Comparison of ENCODE assay signal across 33 cellular contexts in genomic region chr6:51339108-51339507, GRCh38.
"Had no signal": no experiment of that assay in that cellular context is flagged by ENCODE, and none has a peak within 500 bp of the region (broad histone marks: within the 10 kb centered on the region; RNA-seq: fewer than 3 reads in every experiment).

No MANE protein-coding gene starts in this region.

- H3K27me3 Mint-ChIP-seq: activated CD4-positive, alpha-beta memory T cell treated with anti-CD3 and anti-CD28 coated beads for 36 hours; activated CD4-positive, alpha-beta T cell treated with anti-CD3 and anti-CD28 coated beads for 36 hours; activated CD4-positive, alpha-beta T cell treated with anti-CD3 and anti-CD28 coated beads, Interleukin-2, amount 10 ng/mL, durations not matched to agents 24 days and 14 days; activated CD8-positive, alpha-beta memory T cell treated with anti-CD3 and anti-CD28 coated beads, Interleukin-2, amount 10 ng/mL, durations not matched to agents 7 days and 5 days; activated naive CD8-positive, alpha-beta T cell treated with anti-CD3 and anti-CD28 coated beads, Interleukin-2, amount 10 ng/mL, durations not matched to agents 7 days and 5 days; brain; T-helper 17 cell had no signal

- H3K27ac ChIP-seq: ascending aorta, breast epithelium, cardiac muscle cell, colonic mucosa, esophagus muscularis mucosa, foreskin keratinocyte, gastrocnemius medialis, heart right ventricle, WERI-Rb-1 had no signal

- DNase-seq: activated CD4-positive, alpha-beta memory T cell treated with anti-CD3 and anti-CD28 coated beads for 36 hours; activated CD4-positive, alpha-beta T cell treated with anti-CD3 and anti-CD28 coated beads for 36 hours; activated CD4-positive, alpha-beta T cell treated with anti-CD3 and anti-CD28 coated beads, Interleukin-2, amount 10 ng/mL, durations not matched to agents 24 days and 14 days; activated CD4-positive, CD25-positive, alpha-beta regulatory T cell; activated CD4-positive, CD25-positive, alpha-beta regulatory T cell treated with anti-CD3 and anti-CD28 coated beads, Interleukin-2, amount 50 U/mL, for 72 hours; activated CD8-positive, alpha-beta memory T cell treated with anti-CD3 and anti-CD28 coated beads, Interleukin-2, amount 10 ng/mL, durations not matched to agents 7 days and 5 days; activated CD8-positive, alpha-beta memory T cell treated with anti-CD3 and anti-CD28 coated beads, Interleukin-2, amount 50 U/mL, for 4 hours; activated CD8-positive, alpha-beta T cell treated with anti-CD3 and anti-CD28 coated beads, Interleukin-2, amount 10 ng/mL, durations not matched to agents 7 days and 5 days; activated effector memory CD4-positive, alpha-beta T cell treated with anti-CD3 and anti-CD28 coated beads, Interleukin-2, amount 50 U/mL, for 16 hours; activated naive CD4-positive, alpha-beta T cell treated with anti-CD3 and anti-CD28 coated beads for 36 hours; activated naive CD8-positive, alpha-beta T cell treated with anti-CD3 and anti-CD28 coated beads, Interleukin-2, amount 10 ng/mL, durations not matched to agents 7 days and 5 days; activated T-cell treated with anti-CD3 and anti-CD28 coated beads, Interleukin-2, amount 50 U/mL, for 1 hour; activated T-cell treated with anti-CD3 and anti-CD28 coated beads, Interleukin-2, amount 50 U/mL, for 48 hours; central memory CD4-positive, alpha-beta T cell; cerebellar nuclear complex; colonic mucosa; effector CD8-positive, alpha-beta T cell; gastrocnemius medialis; heart right ventricle; T-helper 1 cell; T-helper 17 cell; T1000 had no signal

- H3K9me3 ChIP-seq: ascending aorta, breast epithelium, colonic mucosa, esophagus muscularis mucosa, gastrocnemius medialis, heart right ventricle had no signal

- H3K27ac Mint-ChIP-seq: activated CD4-positive, alpha-beta memory T cell treated with anti-CD3 and anti-CD28 coated beads for 36 hours; activated CD4-positive, alpha-beta T cell treated with anti-CD3 and anti-CD28 coated beads for 36 hours; activated CD4-positive, alpha-beta T cell treated with anti-CD3 and anti-CD28 coated beads, Interleukin-2, amount 10 ng/mL, durations not matched to agents 24 days and 14 days; activated CD8-positive, alpha-beta memory T cell treated with anti-CD3 and anti-CD28 coated beads, Interleukin-2, amount 10 ng/mL, durations not matched to agents 7 days and 5 days; activated CD8-positive, alpha-beta T cell treated with anti-CD3 and anti-CD28 coated beads, Interleukin-2, amount 10 ng/mL, durations not matched to agents 7 days and 5 days; activated naive CD4-positive, alpha-beta T cell treated with anti-CD3 and anti-CD28 coated beads for 36 hours; activated naive CD4-positive, alpha-beta T cell treated with anti-CD3 and anti-CD28 coated beads, Interleukin-2, amount 50 U/mL, for 24 hours; activated naive CD8-positive, alpha-beta T cell treated with anti-CD3 and anti-CD28 coated beads, Interleukin-2, amount 10 ng/mL, durations not matched to agents 7 days and 5 days; activated T-helper 1 cell treated with anti-CD3 and anti-CD28 coated beads, Interleukin-12 subunit alpha, Interleukin-12 subunit beta, Interleukin-2, Interleukin-4 antibody, amounts not matched to agents 30 ng/mL and 10 ng/mL and 1 ng/mL, durations not matched to agents 14 hours and 24 hours and 36 hours; activated T-helper 2 cell treated with anti-CD3 and anti-CD28 coated beads, Interferon-gamma antibody, Interleukin-2, Interleukin-4, amounts not matched to agents 10 μg/mL and 5 μg/mL and 100 μg/mL, durations not matched to agents 14 hours and 24 hours and 36 hours; brain; T-helper 17 cell; T-helper 2 cell treated with Interferon-gamma antibody and Interleukin-4, amounts not matched to agents 5 μg/mL and 100 μg/mL, for 36 hours had no signal

- H3K4me3 ChIP-seq: ascending aorta, breast epithelium, cardiac muscle cell, colonic mucosa, esophagus muscularis mucosa, gastrocnemius medialis, heart right ventricle had no signal

- H3K9me3 Mint-ChIP-seq: activated CD4-positive, alpha-beta T cell treated with anti-CD3 and anti-CD28 coated beads, Interleukin-2, amount 10 ng/mL, durations not matched to agents 24 days and 14 days; activated naive CD4-positive, alpha-beta T cell treated with anti-CD3 and anti-CD28 coated beads, Interleukin-2, amount 50 U/mL, for 24 hours; activated T-helper 1 cell treated with anti-CD3 and anti-CD28 coated beads, Interleukin-12 subunit alpha, Interleukin-12 subunit beta, Interleukin-2, Interleukin-4 antibody, amounts not matched to agents 30 ng/mL and 10 ng/mL and 1 ng/mL, durations not matched to agents 14 hours and 24 hours and 36 hours; activated T-helper 2 cell treated with anti-CD3 and anti-CD28 coated beads, Interferon-gamma antibody, Interleukin-2, Interleukin-4, amounts not matched to agents 10 μg/mL and 5 μg/mL and 100 μg/mL, durations not matched to agents 14 hours and 24 hours and 36 hours had no signal

- H3K27me3 ChIP-seq: ascending aorta, breast epithelium, cardiac muscle cell, colonic mucosa, esophagus muscularis mucosa, foreskin keratinocyte, gastrocnemius medialis, heart right ventricle had no signal

- H3K36me3 ChIP-seq: ascending aorta, breast epithelium, cardiac muscle cell, colonic mucosa, esophagus muscularis mucosa, gastrocnemius medialis, heart right ventricle, WERI-Rb-1 had no signal

- H3K4me1 ChIP-seq: ascending aorta, breast epithelium, colonic mucosa, esophagus muscularis mucosa, foreskin keratinocyte, gastrocnemius medialis, heart right ventricle had no signal

- H3K4me1 Mint-ChIP-seq: activated CD4-positive, alpha-beta T cell treated with anti-CD3 and anti-CD28 coated beads for 36 hours; activated CD4-positive, alpha-beta T cell treated with anti-CD3 and anti-CD28 coated beads, Interleukin-2, amount 10 ng/mL, durations not matched to agents 24 days and 14 days; activated CD8-positive, alpha-beta memory T cell treated with anti-CD3 and anti-CD28 coated beads, Interleukin-2, amount 10 ng/mL, durations not matched to agents 7 days and 5 days; activated naive CD4-positive, alpha-beta T cell treated with anti-CD3 and anti-CD28 coated beads, Interleukin-2, amount 50 U/mL, for 24 hours; activated naive CD8-positive, alpha-beta T cell treated with anti-CD3 and anti-CD28 coated beads, Interleukin-2, amount 10 ng/mL, durations not matched to agents 7 days and 5 days; brain; T-helper 17 cell had no signal

- H3K36me3 Mint-ChIP-seq: activated CD4-positive, alpha-beta memory T cell treated with anti-CD3 and anti-CD28 coated beads for 36 hours; activated CD8-positive, alpha-beta memory T cell treated with anti-CD3 and anti-CD28 coated beads, Interleukin-2, amount 10 ng/mL, durations not matched to agents 7 days and 5 days; activated naive CD4-positive, alpha-beta T cell treated with anti-CD3 and anti-CD28 coated beads, Interleukin-2, amount 50 U/mL, for 24 hours; activated naive CD8-positive, alpha-beta T cell treated with anti-CD3 and anti-CD28 coated beads, Interleukin-2, amount 10 ng/mL, durations not matched to agents 7 days and 5 days; brain had no signal

- H3K4me3 Mint-ChIP-seq: activated CD4-positive, alpha-beta memory T cell treated with anti-CD3 and anti-CD28 coated beads for 36 hours; activated CD4-positive, alpha-beta T cell treated with anti-CD3 and anti-CD28 coated beads for 36 hours; activated CD4-positive, alpha-beta T cell treated with anti-CD3 and anti-CD28 coated beads, Interleukin-2, amount 10 ng/mL, durations not matched to agents 24 days and 14 days; activated CD8-positive, alpha-beta memory T cell treated with anti-CD3 and anti-CD28 coated beads, Interleukin-2, amount 10 ng/mL, durations not matched to agents 7 days and 5 days; activated CD8-positive, alpha-beta T cell treated with anti-CD3 and anti-CD28 coated beads, Interleukin-2, amount 10 ng/mL, durations not matched to agents 7 days and 5 days; activated naive CD4-positive, alpha-beta T cell treated with anti-CD3 and anti-CD28 coated beads for 36 hours; activated naive CD4-positive, alpha-beta T cell treated with anti-CD3 and anti-CD28 coated beads, Interleukin-2, amount 50 U/mL, for 24 hours; activated naive CD8-positive, alpha-beta T cell treated with anti-CD3 and anti-CD28 coated beads, Interleukin-2, amount 10 ng/mL, durations not matched to agents 7 days and 5 days; activated T-helper 1 cell treated with anti-CD3 and anti-CD28 coated beads, Interleukin-12 subunit alpha, Interleukin-12 subunit beta, Interleukin-2, Interleukin-4 antibody, amounts not matched to agents 30 ng/mL and 10 ng/mL and 1 ng/mL, durations not matched to agents 14 hours and 24 hours and 36 hours; brain; T-helper 17 cell; T-helper 2 cell treated with Interferon-gamma antibody and Interleukin-4, amounts not matched to agents 5 μg/mL and 100 μg/mL, for 36 hours had no signal
